ENCODE assay signal across 8 cellular contexts in genomic region chr2:241430178-241430577, GRCh38.
"Had no signal": no experiment of that assay in that cellular context is flagged by ENCODE, and none has a peak within 500 bp of the region (broad histone marks: within the 10 kb centered on the region; RNA-seq: fewer than 3 reads in every experiment).

No MANE protein-coding gene starts in this region.

- H3K4me3 ChIP-seq: GM12878 had no signal

- DNase-seq: GDM1, GF-D8 had no signal

- FAIRE-seq: G401.6, GM12878, GM12891, GM12892, GM18507, GM19239 had no signal

- ATAC-seq: GM12878 had no signal
